In the genomic region with DNA sequence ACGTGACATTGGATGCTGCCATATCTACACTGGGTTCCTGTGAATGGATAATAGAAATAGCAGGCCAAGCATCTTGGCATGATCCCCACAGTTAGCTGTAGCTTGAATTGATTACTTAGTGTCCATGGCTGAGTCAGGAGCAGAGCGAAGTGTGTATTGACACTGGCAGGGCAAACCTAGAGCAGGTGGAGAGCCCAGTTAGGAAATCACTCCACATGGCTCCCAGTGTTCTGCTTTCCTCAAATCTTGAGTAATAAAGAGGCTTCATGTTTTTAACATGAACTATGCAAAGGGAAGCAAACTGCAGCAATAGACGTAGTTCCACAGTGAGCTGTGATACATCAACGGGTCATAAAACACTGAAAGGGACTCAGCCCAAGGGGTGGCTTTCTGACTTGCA, we compare ENCODE assay signal across 25 cellular contexts. TPM values are rescaled to one million over a fixed set of nuclear protein-coding genes. Genes with fewer than 3 reads are reported as not detected.
DNase-seq lines count a peak whose midpoint lies in the region; ATAC-seq and TF ChIP-seq lines count a peak whose summit lies in the region.
"Had no signal": no experiment of that assay in that cellular context is flagged by ENCODE, and none has a peak within 500 bp of the region (broad histone marks: within the 10 kb centered on the region; RNA-seq: fewer than 3 reads in every experiment).

No MANE protein-coding gene starts in this region.

- no peak overlapping the region for H2AFZ ChIP-seq in hepatocyte

- H3K9me3 ChIP-seq in hepatocyte (ENCODE audit: low read depth) (no peaks in the 10 kb centered on the region), upper lobe of right lung (no peaks in the 10 kb centered on the region), tibial artery (no peaks in the 10 kb centered on the region)
- H3K9me3 ChIP-seq: ascending aorta had no signal

- H3K36me3 ChIP-seq in hepatocyte (replicated peaks; ENCODE audit: insufficient read depth, low read depth): no peaks in the 10 kb centered on the region
- no peaks in the 10 kb centered on the region for H3K36me3 ChIP-seq in upper lobe of right lung
- H3K36me3 ChIP-seq in tibial artery: no peaks in the 10 kb centered on the region
- H3K36me3 ChIP-seq: ascending aorta had no signal

- no peak overlapping the region for H3K4me2 ChIP-seq in hepatocyte

- no peaks in the 10 kb centered on the region for H4K20me1 ChIP-seq in hepatocyte (ENCODE audit: insufficient read depth, poor library complexity, severe bottlenecking)

- ATAC-seq in upper lobe of right lung (peak; percentile 56), GM21723 (IDR thresholded peaks at IDR 0.05; ENCODE audit: unreplicated experiment) (no peak), HG02571 (IDR thresholded peaks at IDR 0.05; ENCODE audit: unreplicated experiment) (no peak)

- TF ChIP-seq CTCF in hepatocyte (IDR thresholded peaks at IDR 0.05; ENCODE audit: poor library complexity): no peak
- TF ChIP-seq CTCF in upper lobe of right lung (IDR thresholded peaks at IDR 0.05): no peak
- no peak for TF ChIP-seq CTCF in tibial artery (IDR thresholded peaks at IDR 0.05)

- H3K79me2 ChIP-seq in hepatocyte: no peaks in the 10 kb centered on the region

- H3K4me3 ChIP-seq in hepatocyte (no peak overlapping the region), upper lobe of right lung (no peak overlapping the region), tibial artery (no peak overlapping the region)
- H3K4me3 ChIP-seq: ascending aorta had no signal

- WGBS in hepatocyte (ENCODE audit: low lambda C conversion rate, missing lambda C conversion rate): 83% methylated on average over 4 of the region's 4 CpGs

- DNase-seq in NCI-H2029 (lab: John Stamatoyannopoulos, UW) (peak; percentile 18), NCI-H2029 treated with DMSO at 0.1 percent for 48 hours (lab: John Stamatoyannopoulos, UW) (no peak), NCI-H2196 (lab: John Stamatoyannopoulos, UW; ENCODE audit: unreplicated experiment) (peak; percentile 46), hepatocyte (ENCODE audit: low spot score) (peak; percentile 29), upper lobe of right lung (no peak), tibial artery (no peak)
- DNase-seq: activated CD4-positive, alpha-beta memory T cell treated with anti-CD3 and anti-CD28 coated beads for 36 hours; activated effector memory CD4-positive, alpha-beta T cell treated with Interleukin-2 at 50 U/mL for 16 hours; activated naive CD8-positive, alpha-beta T cell treated with anti-CD3 and anti-CD28 coated beads for 36 hours; central memory CD4-positive, alpha-beta T cell; dermis blood vessel endothelial cell; DND-41; HCEC 1CT; kidney; NCI-H1436; NCI-H2227 treated with DMSO at 0.1 percent for 48 hours; Right ventricle myocardium superior; stimulated activated CD8-positive, alpha-beta memory T cell treated with anti-CD3 and anti-CD28 coated beads, Interleukin-4, amount 100 ng/mL, for 48 hours had no signal

- H3K9me2 ChIP-seq in hepatocyte (replicated peaks; ENCODE audit: insufficient read depth): no peaks in the 10 kb centered on the region

- H3K27me3 ChIP-seq in hepatocyte (no peaks in the 10 kb centered on the region), upper lobe of right lung (no peaks in the 10 kb centered on the region), tibial artery (peaks cover 3 to 6% of the 10 kb centered on the region in 2 donors)
- H3K27me3 ChIP-seq: ascending aorta had no signal

- intact Hi-C loops in upper lobe of right lung (cut with DNase I) (no loop called here), tibial artery (cut with DNase I; ENCODE audit: low total_unique reads) (no loop called here)

- H3K4me1 ChIP-seq in hepatocyte (ENCODE audit: insufficient read depth): no peaks in the 10 kb centered on the region
- H3K4me1 ChIP-seq in upper lobe of right lung: no peaks in the 10 kb centered on the region
- no peaks in the 10 kb centered on the region for H3K4me1 ChIP-seq in tibial artery
- H3K4me1 ChIP-seq: ascending aorta had no signal

- H3K27ac ChIP-seq in hepatocyte (no peak overlapping the region), upper lobe of right lung (no peak overlapping the region), tibial artery (no peak overlapping the region)
- H3K27ac ChIP-seq: ascending aorta had no signal

RNA-seq across cellular contexts. Expression of a gene that starts 28.8 kb away (rescaled TPM):
- total RNA-seq in hepatocyte: not detected in 2 replicates
- polyA plus RNA-seq in hepatocyte: 0.51 and 0.78 TPM in 2 replicates
- total RNA-seq in upper lobe of right lung: 17.3 TPM
- total RNA-seq: A172; activated CD4-positive, alpha-beta memory T cell treated with anti-CD3 and anti-CD28 coated beads for 36 hours; activated naive CD8-positive, alpha-beta T cell treated with anti-CD3 and anti-CD28 coated beads for 36 hours; dermis blood vessel endothelial cell; endothelial cell of umbilical vein; lung microvascular endothelial cell had no signal
- polyA plus RNA-seq: endothelial cell of umbilical vein had no signal

RNA-seq across cellular contexts. Expression of a gene that starts 35.4 kb away (rescaled TPM):
- total RNA-seq in hepatocyte (not detected in 2 replicates), upper lobe of right lung (not detected)
- polyA plus RNA-seq in hepatocyte: not detected in 2 replicates
- total RNA-seq: A172; activated CD4-positive, alpha-beta memory T cell treated with anti-CD3 and anti-CD28 coated beads for 36 hours; activated naive CD8-positive, alpha-beta T cell treated with anti-CD3 and anti-CD28 coated beads for 36 hours; ascending aorta; dermis blood vessel endothelial cell; endothelial cell of umbilical vein; lung microvascular endothelial cell; posterior vena cava; Right ventricle myocardium superior had no signal
- polyA plus RNA-seq: endothelial cell of umbilical vein had no signal

RNA-seq across cellular contexts. Expression of a gene that starts 58.1 kb away (rescaled TPM):
- total RNA-seq in hepatocyte (65.9 and 66.4 TPM in 2 replicates), upper lobe of right lung (85.8 TPM)
- polyA plus RNA-seq in hepatocyte: 66.7 and 86.0 TPM in 2 replicates
- total RNA-seq: A172; activated CD4-positive, alpha-beta memory T cell treated with anti-CD3 and anti-CD28 coated beads for 36 hours; activated naive CD8-positive, alpha-beta T cell treated with anti-CD3 and anti-CD28 coated beads for 36 hours; ascending aorta; dermis blood vessel endothelial cell; endothelial cell of umbilical vein; lung microvascular endothelial cell; posterior vena cava; Right ventricle myocardium superior had no signal

Comparison
In these comparisons a context has a peak if more than half of its experiments do, and no peak if none do; other contexts are left out.
1. DNase-seq: peak in NCI-H2029 (single experiment), NCI-H2196 (single experiment) and hepatocyte (single experiment); none in NCI-H2029 treated with DMSO at 0.1 percent for 48 hours (single experiment), upper lobe of right lung (single experiment) and tibial artery (0 of 2).
2. RNA of a gene that starts 28.8 kb away (total RNA-seq): 17.3 TPM in upper lobe of right lung (single experiment); not detected in hepatocyte; every median in the first group is over 10 times any median in the second.